ENCODE assay signal across 15 cellular contexts in the genomic region with DNA sequence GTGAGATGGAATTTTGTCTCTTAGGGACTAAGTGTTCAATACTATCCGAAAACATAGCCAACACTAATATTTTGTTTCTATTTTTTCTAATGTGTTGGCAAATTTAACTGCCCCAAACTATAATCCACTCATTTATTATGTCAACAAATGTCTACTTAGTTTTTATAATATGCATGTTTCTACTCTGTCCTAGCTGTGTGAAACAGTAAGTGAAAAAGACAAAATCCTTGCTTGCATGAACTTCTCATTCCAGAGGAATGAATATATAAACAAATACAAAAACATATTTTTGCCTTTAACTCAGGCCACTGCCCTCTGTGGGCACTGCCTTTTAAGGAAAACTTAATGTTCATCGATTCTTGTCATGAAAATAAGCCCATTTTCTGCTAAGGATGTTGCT.
"Had no signal": no experiment of that assay in that cellular context is flagged by ENCODE, and none has a peak within 500 bp of the region (broad histone marks: within the 10 kb centered on the region; RNA-seq: fewer than 3 reads in every experiment).

No MANE protein-coding gene starts in this region.

- H3K4me3 ChIP-seq: body of pancreas, sigmoid colon had no signal

- H3K27me3 ChIP-seq: body of pancreas, sigmoid colon had no signal

- H3K9me3 ChIP-seq: body of pancreas, sigmoid colon had no signal

- H3K4me1 ChIP-seq: body of pancreas, sigmoid colon had no signal

- DNase-seq: activated CD4-positive, alpha-beta T cell treated with anti-CD3 and anti-CD28 coated beads, Interleukin-2, amount 10 ng/mL, durations not matched to agents 24 days and 14 days; activated CD4-positive, CD25-positive, alpha-beta regulatory T cell; activated CD8-positive, alpha-beta T cell treated with anti-CD3 and anti-CD28 coated beads for 36 hours; activated naive CD4-positive, alpha-beta T cell treated with anti-CD3 and anti-CD28 coated beads, Interleukin-2, amount 10 ng/mL, durations not matched to agents 7 days and 5 days; activated naive CD8-positive, alpha-beta T cell treated with anti-CD3 and anti-CD28 coated beads, Interleukin-2, amount 50 U/mL, for 24 hours; activated T-cell treated with anti-CD3 and anti-CD28 coated beads, Interleukin-2, amount 50 U/mL, for 1 hour; body of pancreas; central memory CD4-positive, alpha-beta T cell; cortex of kidney; effector CD4-positive, alpha-beta T cell; naive thymus-derived CD8-positive, alpha-beta T cell; sigmoid colon; stimulated activated naive B cell treated with anti-CD40 and anti-IgM and Interleukin-4, amounts not matched to agents 10 μg/mL and 1 μg/mL and 100 μg/mL, for 72 hours; T1000 had no signal

- ATAC-seq: activated CD8-positive, alpha-beta T cell treated with anti-CD3 and anti-CD28 coated beads for 36 hours; activated naive CD8-positive, alpha-beta T cell treated with anti-CD3 and anti-CD28 coated beads, Interleukin-2, amount 50 U/mL, for 24 hours; body of pancreas; naive thymus-derived CD8-positive, alpha-beta T cell; stimulated activated naive B cell treated with anti-CD40 and anti-IgM and Interleukin-4, amounts not matched to agents 10 μg/mL and 1 μg/mL and 100 μg/mL, for 72 hours had no signal

- H3K27ac ChIP-seq: body of pancreas, sigmoid colon had no signal

- FAIRE-seq: urothelium cell line had no signal

- H3K36me3 ChIP-seq: sigmoid colon had no signal
